1 cellular context compared by ENCODE assay signal in genomic region chr20:47466193-47466592, GRCh38.
TF ChIP-seq lines count a peak whose summit lies in the region.

No MANE protein-coding gene starts in this region.

TF ChIP-seq in K562, 482 proteins besides CTCF, POLR2A, EP300 and RAD21:
- TF ChIP-seq MAFG (tag; conservative IDR thresholded peaks at IDR 0.05) = no peak
- TF ChIP-seq EWSR1 (IDR thresholded peaks at IDR 0.05; ENCODE audit: borderline replicate concordance, low read depth, partially characterized antibody) = peak; percentile 47
- TF ChIP-seq, protein P1, sequence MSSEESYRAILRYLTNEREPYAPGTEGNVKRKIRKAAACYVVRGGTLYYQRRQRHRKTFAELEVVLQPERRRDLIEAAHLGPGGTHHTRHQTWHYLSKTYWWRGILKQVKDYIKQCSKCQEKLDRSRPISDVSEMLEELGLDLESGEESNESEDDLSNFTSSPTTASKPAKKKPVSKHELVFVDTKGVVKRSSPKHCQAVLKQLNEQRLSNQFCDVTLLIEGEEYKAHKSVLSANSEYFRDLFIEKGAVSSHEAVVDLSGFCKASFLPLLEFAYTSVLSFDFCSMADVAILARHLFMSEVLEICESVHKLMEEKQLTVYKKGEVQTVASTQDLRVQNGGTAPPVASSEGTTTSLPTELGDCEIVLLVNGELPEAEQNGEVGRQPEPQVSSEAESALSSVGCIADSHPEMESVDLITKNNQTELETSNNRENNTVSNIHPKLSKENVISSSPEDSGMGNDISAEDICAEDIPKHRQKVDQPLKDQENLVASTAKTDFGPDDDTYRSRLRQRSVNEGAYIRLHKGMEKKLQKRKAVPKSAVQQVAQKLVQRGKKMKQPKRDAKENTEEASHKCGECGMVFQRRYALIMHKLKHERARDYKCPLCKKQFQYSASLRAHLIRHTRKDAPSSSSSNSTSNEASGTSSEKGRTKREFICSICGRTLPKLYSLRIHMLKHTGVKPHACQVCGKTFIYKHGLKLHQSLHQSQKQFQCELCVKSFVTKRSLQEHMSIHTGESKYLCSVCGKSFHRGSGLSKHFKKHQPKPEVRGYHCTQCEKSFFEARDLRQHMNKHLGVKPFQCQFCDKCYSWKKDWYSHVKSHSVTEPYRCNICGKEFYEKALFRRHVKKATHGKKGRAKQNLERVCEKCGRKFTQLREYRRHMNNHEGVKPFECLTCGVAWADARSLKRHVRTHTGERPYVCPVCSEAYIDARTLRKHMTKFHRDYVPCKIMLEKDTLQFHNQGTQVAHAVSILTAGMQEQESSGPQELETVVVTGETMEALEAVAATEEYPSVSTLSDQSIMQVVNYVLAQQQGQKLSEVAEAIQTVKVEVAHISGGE (CRISPR knock-in tag; IDR thresholded peaks at IDR 0.05) = peak in 1 of 3 experiments; percentile 66; a peak in 2 of 6 replicates
